Comparison of ENCODE assay signal across 12 cellular contexts in genomic region chr2:241033346-241033987, GRCh38.
"Had no signal": no experiment of that assay in that cellular context is flagged by ENCODE, and none has a peak within 500 bp of the region (broad histone marks: within the 10 kb centered on the region; RNA-seq: fewer than 3 reads in every experiment).

No MANE protein-coding gene starts in this region.

- ATAC-seq: gastrocnemius medialis, left lung, upper lobe of right lung had no signal

- H3K4me3 Mint-ChIP-seq: T-helper 1 cell treated with Interleukin-12 subunit alpha and Interleukin-12 subunit beta and Interleukin-4 antibody, amounts not matched to agents 30 μg/mL and 1 μg/mL, for 36 hours had no signal

- H3K27ac Mint-ChIP-seq: T-helper 1 cell treated with Interleukin-12 subunit alpha and Interleukin-12 subunit beta and Interleukin-4 antibody, amounts not matched to agents 30 μg/mL and 1 μg/mL, for 36 hours had no signal

- DNase-seq: activated naive CD4-positive, alpha-beta T cell; dermis blood vessel endothelial cell; gastrocnemius medialis; left lung; mesenchymal stem cell; ovary; stimulated activated CD4-positive, alpha-beta T cell treated with anti-CD3 and anti-CD28 coated beads, Interleukin-12 subunit alpha, Interleukin-12 subunit beta, amount 100 ng/mL, for 4 hours; stomach; testis; upper lobe of right lung; WERI-Rb-1 had no signal
